Comparison of ENCODE assay signal across 12 cellular contexts in the genomic region with DNA sequence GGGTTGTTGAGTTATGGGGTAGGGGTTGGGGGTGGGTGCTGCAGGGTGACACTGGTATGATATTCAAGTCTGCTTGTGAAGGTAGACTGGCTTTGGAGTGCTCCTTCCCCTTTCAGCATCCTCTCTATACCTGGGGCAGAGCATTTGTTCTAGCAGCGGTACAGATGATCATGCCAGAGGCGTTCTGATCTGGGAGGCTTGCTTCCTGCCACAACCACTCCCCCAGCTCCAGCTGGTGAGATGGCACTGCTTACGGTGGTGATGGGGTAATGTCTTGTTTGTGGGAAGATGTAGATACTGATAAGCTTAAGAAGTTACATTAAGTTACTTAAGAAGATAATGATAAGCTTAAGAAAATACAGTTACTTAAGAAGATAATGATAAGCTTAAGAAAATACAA.
DNase-seq lines count a peak whose midpoint lies in the region; ATAC-seq and TF ChIP-seq lines count a peak whose summit lies in the region.
"Had no signal": no experiment of that assay in that cellular context is flagged by ENCODE, and none has a peak within 500 bp of the region (broad histone marks: within the 10 kb centered on the region; RNA-seq: fewer than 3 reads in every experiment).

No MANE protein-coding gene starts in this region.

- intact Hi-C loops in sigmoid colon (cut with DNase I): no loop called here

- H3K23ac ChIP-seq in neuronal stem cell (ENCODE audit: low read depth, low read length, poor library complexity): no peak overlapping the region

- no peak for TF ChIP-seq POLR2A in sigmoid colon (IDR thresholded peaks at IDR 0.05)

- H3K36me3 Mint-ChIP-seq in T-helper 2 cell treated with Interferon-gamma antibody and Interleukin-4, amounts not matched to agents 5 μg/mL and 100 μg/mL, for 36 hours (ENCODE audit: low read depth): no peaks in the 10 kb centered on the region
- H3K36me3 Mint-ChIP-seq in activated T-helper 17 cell treated with anti-CD3 and anti-CD28 coated beads, Interleukin-2, amount 50 U/mL, for 72 hours (ENCODE audit: low read depth): no peaks in the 10 kb centered on the region

- H4K8ac ChIP-seq in neuronal stem cell (ENCODE audit: low read depth, low read length): peak overlapping the region; percentile 65

- H3K79me1 ChIP-seq in neuronal stem cell (ENCODE audit: low read depth, low read length): no peaks in the 10 kb centered on the region

- no peak overlapping the region for H2BK15ac ChIP-seq in neuronal stem cell (ENCODE audit: low read length)

- H3K27me3 Mint-ChIP-seq in T-helper 2 cell treated with Interferon-gamma antibody and Interleukin-4, amounts not matched to agents 5 μg/mL and 100 μg/mL, for 36 hours (ENCODE audit: low read depth): no peaks in the 10 kb centered on the region
- no peaks in the 10 kb centered on the region for H3K27me3 Mint-ChIP-seq in activated T-helper 17 cell treated with anti-CD3 and anti-CD28 coated beads, Interleukin-2, amount 50 U/mL, for 72 hours
- H3K27me3 Mint-ChIP-seq: type B pancreatic cell had no signal

- H3K27ac ChIP-seq in neuronal stem cell (replicated peaks; ENCODE audit: low read length) (no peak overlapping the region), osteoblast (ENCODE audit: low read depth, low read length) (no peak overlapping the region), sigmoid colon (no peak overlapping the region)

- peak; percentile 56 for ATAC-seq in activated T-helper 17 cell treated with anti-CD3 and anti-CD28 coated beads, Interleukin-2, amount 50 U/mL, for 72 hours (replicated peaks)
- ATAC-seq: HCT116 had no signal

- H3K36me3 ChIP-seq in neuronal stem cell (replicated peaks in 1 of 2; ENCODE audit: control insufficient read depth in 2 of 2, insufficient read depth in 2 of 2, low read length in 2 of 2) (no peaks in the 10 kb centered on the region), osteoblast (ENCODE audit: insufficient read depth, low read length) (no peaks in the 10 kb centered on the region), sigmoid colon (no peaks in the 10 kb centered on the region)

- no peak overlapping the region for H3K4ac ChIP-seq in neuronal stem cell (ENCODE audit: low read length)

- H3K9me3 ChIP-seq in neuronal stem cell (replicated peaks in 1 of 2; ENCODE audit: control insufficient read depth in 2 of 2, insufficient read depth in 1 of 2, low read depth in 1 of 2, low read length in 2 of 2) (no peaks in the 10 kb centered on the region), osteoblast (ENCODE audit: low read depth, low read length) (no peaks in the 10 kb centered on the region), sigmoid colon (no peaks in the 10 kb centered on the region)

- H2BK120ac ChIP-seq in neuronal stem cell (ENCODE audit: low read depth, low read length): no peak overlapping the region

- DNase-seq in T-helper 2 cell (peak in 3 of 5 experiments; percentile 49 to 93 (median 62)), NCI-H524 treated with DMSO at 0.1 percent for 48 hours (lab: John Stamatoyannopoulos, UW) (peak; percentile 2), neuronal stem cell (ENCODE audit: low spot score) (no peak), NCI-H1048 (lab: John Stamatoyannopoulos, UW) (no peak), osteoblast (ENCODE audit: insufficient read length, low spot score, missing footprints) (no peak), sigmoid colon (no peak)
- no peak for DNase-seq in T-helper 2 cell treated with Interferon-gamma antibody and Interleukin-4, amounts not matched to agents 5 μg/mL and 100 μg/mL, for 36 hours (ENCODE audit: low spot score)
- DNase-seq: ACHN, NCI-H1436 treated with DMSO at 0.1 percent for 48 hours had no signal

- H2AFZ ChIP-seq in neuronal stem cell (ENCODE audit: low read length): no peak overlapping the region
- H2AFZ ChIP-seq in osteoblast (ENCODE audit: low read length): no peak overlapping the region

- H3K18ac ChIP-seq in neuronal stem cell (ENCODE audit: low read length): no peak overlapping the region

- H2BK5ac ChIP-seq in neuronal stem cell (ENCODE audit: low read length): no peak overlapping the region

- no CpG with 5 or more reads among the region's 3 CpGs for WGBS in neuronal stem cell (ENCODE audit: extremely low coverage in 2 of 2, insufficient read length in 2 of 2, insufficient replicate concordance in 1 of 2), 2 donors
- 49 to 86% methylated on average over 3 of the region's 3 CpGs for WGBS in sigmoid colon, 2 donors

- no peak for TF ChIP-seq CTCF in osteoblast (IDR thresholded peaks at IDR 0.05; ENCODE audit: extremely low read depth, low read depth, low read length)
- TF ChIP-seq CTCF in sigmoid colon (IDR thresholded peaks at IDR 0.05): no peak

- H4K20me1 ChIP-seq in osteoblast (ENCODE audit: insufficient read depth, low read length): no peaks in the 10 kb centered on the region

- H3K79me2 ChIP-seq in osteoblast (ENCODE audit: insufficient read depth, low read length): peaks cover 2% of the 10 kb centered on the region

- no peak overlapping the region for H3K9ac ChIP-seq in neuronal stem cell (ENCODE audit: low read depth, low read length, poor library complexity)

- no peak overlapping the region for H2AK5ac ChIP-seq in neuronal stem cell (ENCODE audit: low read depth, low read length)

- no peak overlapping the region for H4K91ac ChIP-seq in neuronal stem cell (ENCODE audit: low read depth, low read length, poor library complexity)

- H2BK12ac ChIP-seq in neuronal stem cell (ENCODE audit: low read length): no peak overlapping the region

- H3K4me1 ChIP-seq in neuronal stem cell (ENCODE audit: control insufficient read depth in 2 of 2, insufficient read depth in 1 of 2, low read depth in 1 of 2, low read length in 2 of 2): peaks cover 0 to 4% of the 10 kb centered on the region in 2 donors
- H3K4me1 ChIP-seq in osteoblast (ENCODE audit: insufficient read depth, low read length): peaks cover 1% of the 10 kb centered on the region
- H3K4me1 ChIP-seq in sigmoid colon: no peaks in the 10 kb centered on the region

- H3K27me3 ChIP-seq in neuronal stem cell (ENCODE audit: control insufficient read depth in 3 of 3, insufficient read depth in 3 of 3, low read depth in 1 of 3, low read length in 3 of 3) (peaks cover 0 to 2% (median 0%) of the 10 kb centered on the region in 3 experiments), osteoblast (ENCODE audit: insufficient read depth, low read length) (no peaks in the 10 kb centered on the region), sigmoid colon (no peaks in the 10 kb centered on the region)

- H3K27ac Mint-ChIP-seq in T-helper 2 cell treated with Interferon-gamma antibody and Interleukin-4, amounts not matched to agents 5 μg/mL and 100 μg/mL, for 36 hours: no peak overlapping the region
- H3K27ac Mint-ChIP-seq in activated T-helper 17 cell treated with anti-CD3 and anti-CD28 coated beads, Interleukin-2, amount 50 U/mL, for 72 hours: no peak overlapping the region
- H3K27ac Mint-ChIP-seq: type B pancreatic cell had no signal

- no peak overlapping the region for H3K14ac ChIP-seq in neuronal stem cell (ENCODE audit: low read length)

- no peak for TF ChIP-seq EP300 in sigmoid colon (IDR thresholded peaks at IDR 0.05)

- H3K4me3 Mint-ChIP-seq in T-helper 2 cell treated with Interferon-gamma antibody and Interleukin-4, amounts not matched to agents 5 μg/mL and 100 μg/mL, for 36 hours: no peak overlapping the region
- no peak overlapping the region for H3K4me3 Mint-ChIP-seq in activated T-helper 17 cell treated with anti-CD3 and anti-CD28 coated beads, Interleukin-2, amount 50 U/mL, for 72 hours
- H3K4me3 Mint-ChIP-seq: type B pancreatic cell had no signal

- peaks cover 21% of the 10 kb centered on the region for H3K4me1 Mint-ChIP-seq in T-helper 2 cell treated with Interferon-gamma antibody and Interleukin-4, amounts not matched to agents 5 μg/mL and 100 μg/mL, for 36 hours (ENCODE audit: low read depth)
- peaks cover 15% of the 10 kb centered on the region for H3K4me1 Mint-ChIP-seq in activated T-helper 17 cell treated with anti-CD3 and anti-CD28 coated beads, Interleukin-2, amount 50 U/mL, for 72 hours

- no peaks in the 10 kb centered on the region for H3K9me3 Mint-ChIP-seq in T-helper 2 cell treated with Interferon-gamma antibody and Interleukin-4, amounts not matched to agents 5 μg/mL and 100 μg/mL, for 36 hours
- H3K9me3 Mint-ChIP-seq in activated T-helper 17 cell treated with anti-CD3 and anti-CD28 coated beads, Interleukin-2, amount 50 U/mL, for 72 hours: no peaks in the 10 kb centered on the region
- H3K9me3 Mint-ChIP-seq: type B pancreatic cell had no signal

- no peak overlapping the region for H3K4me3 ChIP-seq in neuronal stem cell (ENCODE audit: low read length in 2 of 2)
- H3K4me3 ChIP-seq in osteoblast (ENCODE audit: insufficient read depth, low read length): no peak overlapping the region
- no peak overlapping the region for H3K4me3 ChIP-seq in sigmoid colon

- H3K4me2 ChIP-seq in neuronal stem cell (ENCODE audit: insufficient read depth, low read length, poor library complexity, severe bottlenecking) (no peak overlapping the region), osteoblast (ENCODE audit: insufficient read depth, low read length) (no peak overlapping the region)

Comparison
In these comparisons a context has a peak if more than half of its experiments do, and no peak if none do; other contexts are left out.
1. DNase-seq: peak in T-helper 2 cell (3 of 5) and NCI-H524 treated with DMSO at 0.1 percent for 48 hours (single experiment); none in T-helper 2 cell treated with Interferon-gamma antibody and Interleukin-4, amounts not matched to agents 5 μg/mL and 100 μg/mL, for 36 hours (single experiment), neuronal stem cell (single experiment), NCI-H1048 (single experiment), osteoblast (single experiment) and sigmoid colon (single experiment).